ENCODE assay signal across 8 cellular contexts in the genomic region with DNA sequence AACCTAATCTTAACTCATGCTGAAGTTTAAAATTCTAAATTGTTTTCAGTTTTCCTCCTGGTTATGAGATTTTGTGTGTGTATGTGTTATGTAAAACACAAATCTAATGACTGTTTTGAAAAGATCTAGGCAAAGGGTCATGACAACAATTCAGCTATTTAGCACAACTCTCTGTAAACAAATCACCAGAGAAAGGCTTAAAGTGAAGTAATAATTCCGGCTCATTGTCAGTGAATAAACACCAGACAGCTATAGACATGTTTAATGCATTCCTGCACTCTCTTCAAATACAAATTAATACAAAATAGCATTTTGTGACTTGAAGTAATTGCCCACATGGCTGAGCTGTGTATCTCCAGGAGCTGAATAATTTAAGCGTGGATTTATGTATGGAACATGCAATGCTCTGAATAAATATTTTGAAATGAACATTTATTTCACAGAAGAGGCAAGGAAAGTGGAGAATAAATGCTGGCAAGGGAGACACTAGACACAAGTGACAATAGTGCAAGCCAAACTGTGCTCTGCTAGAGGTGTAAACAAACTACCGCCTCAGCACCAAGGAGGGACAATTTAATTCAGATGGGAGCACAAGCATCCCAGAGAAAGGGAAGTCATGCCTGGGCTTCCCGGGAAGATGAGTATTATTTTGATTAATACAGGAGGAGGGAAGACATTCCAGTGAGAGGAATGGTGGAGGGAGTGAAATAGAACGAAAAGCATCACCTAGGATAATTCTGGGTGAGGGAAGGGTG.
DNase-seq lines count a peak whose midpoint lies in the region; ATAC-seq and TF ChIP-seq lines count a peak whose summit lies in the region.

No MANE protein-coding gene starts in this region.

- H3K36me3 ChIP-seq in lower lobe of right lung (no peaks in the 10 kb centered on the region), tibial nerve (no peaks in the 10 kb centered on the region)

- H3K9me3 ChIP-seq in lower lobe of right lung (peaks cover 9% of the 10 kb centered on the region), tibial nerve (peaks cover 0 to 11% (median 0%) of the 10 kb centered on the region in 4 donors)

- H3K27ac ChIP-seq in lower lobe of right lung = peak overlapping the region; percentile 71
- H3K27ac ChIP-seq in tibial nerve = peak overlapping the region; percentile 52 to 91 (median 83)

- no peak for TF ChIP-seq EP300 in tibial nerve (IDR thresholded peaks at IDR 0.05)

- H3K27me3 Mint-ChIP-seq in activated CD8-positive, alpha-beta memory T cell treated with anti-CD3 and anti-CD28 coated beads, Interleukin-2, amount 10 ng/mL, durations not matched to agents 7 days and 5 days = no peaks in the 10 kb centered on the region
- H3K27me3 Mint-ChIP-seq in brain = peaks cover 13% of the 10 kb centered on the region

- CTCF ChIA-PET in activated CD8-positive, alpha-beta memory T cell treated with anti-CD3 and anti-CD28 coated beads, Interleukin-2, amount 10 ng/mL, durations not matched to agents 7 days and 5 days (lab: Charles Lee) = interaction anchor here (0.5 to 3.3 kb wide), 5 partner anchors 12 to 553 kb away, joined by 3 to 9 read pairs (median 4); no protein-coding TSS in a partner anchor

- H3K4me1 ChIP-seq in lower lobe of right lung (peaks cover 18% of the 10 kb centered on the region), tibial nerve (peaks cover 0 to 18% (median 11%) of the 10 kb centered on the region in 4 donors)

- ATAC-seq in activated CD8-positive, alpha-beta memory T cell treated with anti-CD3 and anti-CD28 coated beads, Interleukin-2, amount 10 ng/mL, durations not matched to agents 7 days and 5 days = no peak
- ATAC-seq in lower lobe of right lung (peak in 1 of 2 donors; percentile 48), GM18502 (IDR thresholded peaks at IDR 0.05; ENCODE audit: poor library complexity, unreplicated experiment) (no peak)

- H3K4me1 Mint-ChIP-seq in activated CD8-positive, alpha-beta memory T cell treated with anti-CD3 and anti-CD28 coated beads, Interleukin-2, amount 10 ng/mL, durations not matched to agents 7 days and 5 days = peaks cover 20% of the 10 kb centered on the region
- peaks cover 21% of the 10 kb centered on the region for H3K4me1 Mint-ChIP-seq in brain

- H3K4me3 Mint-ChIP-seq in activated CD8-positive, alpha-beta memory T cell treated with anti-CD3 and anti-CD28 coated beads, Interleukin-2, amount 10 ng/mL, durations not matched to agents 7 days and 5 days = peak overlapping the region; percentile 76
- H3K4me3 Mint-ChIP-seq in brain = peak overlapping the region in 3 of 5 experiments; percentile 14 to 45 (median 31)

- peak overlapping the region; percentile 91 for H3K27ac Mint-ChIP-seq in activated CD8-positive, alpha-beta memory T cell treated with anti-CD3 and anti-CD28 coated beads, Interleukin-2, amount 10 ng/mL, durations not matched to agents 7 days and 5 days
- peak overlapping the region in 3 of 5 experiments; percentile 18 to 75 (median 65) for H3K27ac Mint-ChIP-seq in brain

- TF ChIP-seq POLR2A in tibial nerve (IDR thresholded peaks at IDR 0.05) = no peak

- DNase-seq in activated CD8-positive, alpha-beta memory T cell treated with anti-CD3 and anti-CD28 coated beads, Interleukin-2, amount 10 ng/mL, durations not matched to agents 7 days and 5 days = no peak
- no peak for DNase-seq in activated CD8-positive, alpha-beta memory T cell treated with anti-CD3 and anti-CD28 coated beads, Interleukin-2, amount 50 U/mL, for 48 hours
- DNase-seq in lower lobe of right lung (no peak), tibial nerve (ENCODE audit: low spot score in 2 of 2) (no peak), cerebellum (ENCODE audit: low spot score) (no peak)
- no peak for DNase-seq in stimulated activated CD4-positive, alpha-beta T cell treated with anti-CD3 and anti-CD28 coated beads, Interleukin-2, amount 100 ng/mL, for 24 hours

- H3K9me3 Mint-ChIP-seq in activated CD8-positive, alpha-beta memory T cell treated with anti-CD3 and anti-CD28 coated beads, Interleukin-2, amount 10 ng/mL, durations not matched to agents 7 days and 5 days (ENCODE audit: low read depth) = peaks cover 24% of the 10 kb centered on the region
- H3K9me3 Mint-ChIP-seq in brain = peaks cover 3 to 11% (median 9%) of the 10 kb centered on the region in 5 experiments

- WGBS in tibial nerve, 2 donors = 27 to 38% methylated on average over 5 of the region's 5 CpGs

- intact Hi-C loops in lower lobe of right lung (cut with DNase I) = no loop called here

- H3K4me3 ChIP-seq in lower lobe of right lung = peak overlapping the region; percentile 32
- peak overlapping the region in 3 of 4 donors; percentile 11 to 35 (median 18) for H3K4me3 ChIP-seq in tibial nerve

- TF ChIP-seq CTCF in brain (conservative IDR thresholded peaks at IDR 0.05) = no peak
- no peak for TF ChIP-seq CTCF in lower lobe of right lung (IDR thresholded peaks at IDR 0.05)
- TF ChIP-seq CTCF in tibial nerve (IDR thresholded peaks at IDR 0.05) = no peak

- H3K27me3 ChIP-seq in lower lobe of right lung (ENCODE audit: low read depth) (no peaks in the 10 kb centered on the region), tibial nerve (no peaks in the 10 kb centered on the region)

- H3K36me3 Mint-ChIP-seq in activated CD8-positive, alpha-beta memory T cell treated with anti-CD3 and anti-CD28 coated beads, Interleukin-2, amount 10 ng/mL, durations not matched to agents 7 days and 5 days = peaks cover 18% of the 10 kb centered on the region
- H3K36me3 Mint-ChIP-seq in brain = no peaks in the 10 kb centered on the region
